Comparison of ENCODE assay signal across 23 cellular contexts in the genomic region with DNA sequence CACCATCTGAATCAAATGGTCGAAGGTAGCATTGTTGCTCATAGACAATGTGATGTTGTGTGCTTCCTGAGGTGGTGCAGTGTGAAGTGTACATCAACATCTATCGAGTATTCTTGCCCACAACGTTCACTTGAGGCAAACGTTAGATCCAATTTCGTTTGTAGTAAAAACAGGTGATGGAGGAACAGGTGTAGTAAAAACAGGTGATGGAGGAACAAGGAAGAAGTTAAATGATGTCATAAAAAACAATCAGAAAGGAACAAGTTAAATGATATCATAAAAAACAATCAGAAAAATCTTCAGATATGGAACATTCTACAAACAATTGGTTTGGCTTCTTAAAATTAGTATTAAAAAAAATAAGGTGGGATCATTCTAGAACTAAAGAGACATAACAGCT.
"Had no signal": no experiment of that assay in that cellular context is flagged by ENCODE, and none has a peak within 500 bp of the region (broad histone marks: within the 10 kb centered on the region; RNA-seq: fewer than 3 reads in every experiment).

No MANE protein-coding gene starts in this region.

- H3K27me3 Mint-ChIP-seq: activated naive CD8-positive, alpha-beta T cell; effector memory CD8-positive, alpha-beta T cell; memory B cell; stimulated activated naive CD8-positive, alpha-beta T cell treated with anti-CD3 and anti-CD28 coated beads, Interleukin-15, amount 100 ng/mL, for 72 hours had no signal

- H3K27ac Mint-ChIP-seq: activated CD8-positive, alpha-beta T cell treated with anti-CD3 and anti-CD28 coated beads, Interleukin-2, amount 10 ng/mL, durations not matched to agents 7 days and 5 days; activated naive CD8-positive, alpha-beta T cell; effector memory CD8-positive, alpha-beta T cell; memory B cell; stimulated activated effector memory CD8-positive, alpha-beta T cell treated with anti-CD3 and anti-CD28 coated beads, Interleukin-12 subunit alpha, Interleukin-12 subunit beta, amount 100 ng/mL, for 72 hours; stimulated activated naive CD8-positive, alpha-beta T cell treated with anti-CD3 and anti-CD28 coated beads, Interleukin-15, amount 100 ng/mL, for 72 hours had no signal

- H3K27ac ChIP-seq: ascending aorta, brain microvascular endothelial cell, dorsolateral prefrontal cortex, esophagus muscularis mucosa, parathyroid adenoma, suprapubic skin, tibial nerve, uterus had no signal

- H3K4me3 Mint-ChIP-seq: activated CD8-positive, alpha-beta T cell treated with anti-CD3 and anti-CD28 coated beads, Interleukin-2, amount 10 ng/mL, durations not matched to agents 7 days and 5 days; activated naive CD8-positive, alpha-beta T cell; effector memory CD8-positive, alpha-beta T cell; memory B cell; nephron; stimulated activated effector memory CD8-positive, alpha-beta T cell treated with anti-CD3 and anti-CD28 coated beads, Interleukin-12 subunit alpha, Interleukin-12 subunit beta, amount 100 ng/mL, for 72 hours; stimulated activated naive CD8-positive, alpha-beta T cell treated with anti-CD3 and anti-CD28 coated beads, Interleukin-15, amount 100 ng/mL, for 72 hours had no signal

- H3K4me1 ChIP-seq: ascending aorta, suprapubic skin, tibial nerve, uterus had no signal

- DNase-seq: activated CD4-positive, alpha-beta T cell treated with anti-CD3 and anti-CD28 coated beads for 1 hour; activated CD4-positive, alpha-beta T cell treated with anti-CD3 and anti-CD28 coated beads, Interleukin-2, amount 50 U/mL, for 1 hour; activated CD8-positive, alpha-beta T cell treated with anti-CD3 and anti-CD28 coated beads, Interleukin-2, amount 10 ng/mL, durations not matched to agents 7 days and 5 days; activated gamma-delta T cell treated with Interleukin-2 at 50 U/mL for 16 hours; adrenal gland; brain microvascular endothelial cell; central memory CD4-positive, alpha-beta T cell; dorsolateral prefrontal cortex; effector memory CD8-positive, alpha-beta T cell; hypothalamus; small intestine; stimulated activated CD4-positive, alpha-beta T cell treated with anti-CD3 and anti-CD28 coated beads, Interleukin-2, amount 100 ng/mL, for 24 hours; stimulated activated naive CD8-positive, alpha-beta T cell treated with anti-CD3 and anti-CD28 coated beads, Interleukin-15, amount 100 ng/mL, for 72 hours; uterus had no signal

- H3K9me3 Mint-ChIP-seq: effector memory CD8-positive, alpha-beta T cell; memory B cell; nephron; stimulated activated effector memory CD8-positive, alpha-beta T cell treated with anti-CD3 and anti-CD28 coated beads, Interleukin-12 subunit alpha, Interleukin-12 subunit beta, amount 100 ng/mL, for 72 hours had no signal

- H3K36me3 Mint-ChIP-seq: stimulated activated effector memory CD8-positive, alpha-beta T cell treated with anti-CD3 and anti-CD28 coated beads, Interleukin-12 subunit alpha, Interleukin-12 subunit beta, amount 100 ng/mL, for 72 hours had no signal

- H3K36me3 ChIP-seq: adrenal gland, ascending aorta, brain microvascular endothelial cell, suprapubic skin, uterus had no signal

- H3K9me3 ChIP-seq: adrenal gland, ascending aorta, esophagus muscularis mucosa, suprapubic skin, tibial nerve, uterus had no signal

- H3K4me3 ChIP-seq: adrenal gland, ascending aorta, dorsolateral prefrontal cortex, esophagus muscularis mucosa, suprapubic skin, tibial nerve, uterus had no signal
